Comparison of ENCODE assay signal across 1 cellular context in the genomic region with DNA sequence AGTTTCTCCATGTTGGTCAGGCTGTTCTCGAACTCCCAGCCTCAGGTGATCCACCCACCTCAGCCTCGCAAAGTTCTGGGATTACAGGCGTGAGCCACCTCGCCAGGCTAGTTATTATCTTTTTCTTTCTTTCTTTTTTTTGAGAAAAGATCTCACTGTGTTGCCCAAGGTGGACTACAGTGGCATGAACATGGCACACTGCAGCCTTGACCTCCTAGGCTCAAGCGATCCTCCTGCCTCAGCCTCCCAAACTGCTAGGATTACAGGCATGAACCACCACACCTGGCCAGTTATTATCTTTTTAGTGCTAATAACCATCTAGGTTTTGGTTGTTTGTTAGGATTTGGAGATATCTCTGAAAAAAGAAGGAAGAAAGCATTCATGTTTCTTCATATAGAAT.
TF ChIP-seq lines count a peak whose summit lies in the region.

No MANE protein-coding gene starts in this region.

TF ChIP-seq in K562, 482 proteins besides CTCF, POLR2A, EP300 and RAD21 (continued from another document):
- TF ChIP-seq, protein P1, sequence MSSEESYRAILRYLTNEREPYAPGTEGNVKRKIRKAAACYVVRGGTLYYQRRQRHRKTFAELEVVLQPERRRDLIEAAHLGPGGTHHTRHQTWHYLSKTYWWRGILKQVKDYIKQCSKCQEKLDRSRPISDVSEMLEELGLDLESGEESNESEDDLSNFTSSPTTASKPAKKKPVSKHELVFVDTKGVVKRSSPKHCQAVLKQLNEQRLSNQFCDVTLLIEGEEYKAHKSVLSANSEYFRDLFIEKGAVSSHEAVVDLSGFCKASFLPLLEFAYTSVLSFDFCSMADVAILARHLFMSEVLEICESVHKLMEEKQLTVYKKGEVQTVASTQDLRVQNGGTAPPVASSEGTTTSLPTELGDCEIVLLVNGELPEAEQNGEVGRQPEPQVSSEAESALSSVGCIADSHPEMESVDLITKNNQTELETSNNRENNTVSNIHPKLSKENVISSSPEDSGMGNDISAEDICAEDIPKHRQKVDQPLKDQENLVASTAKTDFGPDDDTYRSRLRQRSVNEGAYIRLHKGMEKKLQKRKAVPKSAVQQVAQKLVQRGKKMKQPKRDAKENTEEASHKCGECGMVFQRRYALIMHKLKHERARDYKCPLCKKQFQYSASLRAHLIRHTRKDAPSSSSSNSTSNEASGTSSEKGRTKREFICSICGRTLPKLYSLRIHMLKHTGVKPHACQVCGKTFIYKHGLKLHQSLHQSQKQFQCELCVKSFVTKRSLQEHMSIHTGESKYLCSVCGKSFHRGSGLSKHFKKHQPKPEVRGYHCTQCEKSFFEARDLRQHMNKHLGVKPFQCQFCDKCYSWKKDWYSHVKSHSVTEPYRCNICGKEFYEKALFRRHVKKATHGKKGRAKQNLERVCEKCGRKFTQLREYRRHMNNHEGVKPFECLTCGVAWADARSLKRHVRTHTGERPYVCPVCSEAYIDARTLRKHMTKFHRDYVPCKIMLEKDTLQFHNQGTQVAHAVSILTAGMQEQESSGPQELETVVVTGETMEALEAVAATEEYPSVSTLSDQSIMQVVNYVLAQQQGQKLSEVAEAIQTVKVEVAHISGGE (CRISPR knock-in tag; IDR thresholded peaks at IDR 0.05) = peak in 1 of 3 experiments; percentile 90; a peak in 2 of 6 replicates
